In genomic region chr22:23909258-23909898, GRCh38 we compare ENCODE assay signal across 1 cellular context.
TF ChIP-seq lines count a peak whose summit lies in the region.

No MANE protein-coding gene starts in this region.

TF ChIP-seq in IMR-90, 13 proteins besides CTCF, POLR2A, EP300 and RAD21:
- 0 out of 2 replicates have a peak, but pooled peaks have one; percentile 18 for TF ChIP-seq MAFK (IDR thresholded peaks at IDR 0.05; ENCODE audit: low read depth, low read length)
- no peak for TF ChIP-seq BHLHE40 (IDR thresholded peaks at IDR 0.05; ENCODE audit: low read depth, low read length)
